In genomic region chr17:38656959-38657823, GRCh38 we compare ENCODE assay signal across 14 cellular contexts. TPM values are rescaled to one million over a fixed set of nuclear protein-coding genes. Genes with fewer than 3 reads are reported as not detected.
DNase-seq lines count a peak whose midpoint lies in the region; ATAC-seq lines count a peak whose summit lies in the region.
"Had no signal": no experiment of that assay in that cellular context is flagged by ENCODE, and none has a peak within 500 bp of the region (broad histone marks: within the 10 kb centered on the region; RNA-seq: fewer than 3 reads in every experiment).

No MANE protein-coding gene starts in this region.

- H3K9me3 Mint-ChIP-seq in activated naive CD8-positive, alpha-beta T cell treated with anti-CD3 and anti-CD28 coated beads, Interleukin-2, amount 50 U/mL, for 24 hours = no peaks in the 10 kb centered on the region

- H3K27me3 ChIP-seq in H7 (ENCODE audit: control insufficient read depth, insufficient read depth, low read length) = no peaks in the 10 kb centered on the region; the same call in 1 of the 2 replicates

- no peak overlapping the region for H3K4me3 ChIP-seq in H7 (ENCODE audit: insufficient read depth, low read depth, low read length)
- H3K4me3 ChIP-seq: thoracic aorta had no signal

- peak overlapping the region; percentile 46 for H3K27ac Mint-ChIP-seq in activated naive CD8-positive, alpha-beta T cell treated with anti-CD3 and anti-CD28 coated beads, Interleukin-2, amount 50 U/mL, for 24 hours
- H3K27ac Mint-ChIP-seq: activated CD8-positive, alpha-beta memory T cell treated with anti-CD3 and anti-CD28 coated beads, Interleukin-2, amount 10 ng/mL, durations not matched to agents 7 days and 5 days; activated naive CD8-positive, alpha-beta T cell had no signal

- H3K27me3 Mint-ChIP-seq in activated naive CD8-positive, alpha-beta T cell treated with anti-CD3 and anti-CD28 coated beads, Interleukin-2, amount 50 U/mL, for 24 hours = peaks cover 9% of the 10 kb centered on the region

- no peaks in the 10 kb centered on the region for H3K36me3 Mint-ChIP-seq in activated naive CD8-positive, alpha-beta T cell treated with anti-CD3 and anti-CD28 coated beads, Interleukin-2, amount 50 U/mL, for 24 hours (ENCODE audit: low read depth)
- H3K36me3 Mint-ChIP-seq: activated CD8-positive, alpha-beta memory T cell treated with anti-CD3 and anti-CD28 coated beads, Interleukin-2, amount 10 ng/mL, durations not matched to agents 7 days and 5 days; activated naive CD8-positive, alpha-beta T cell; CD4-positive, CD25-positive, alpha-beta regulatory T cell had no signal

- peaks cover 38% of the 10 kb centered on the region for H3K4me1 Mint-ChIP-seq in activated naive CD8-positive, alpha-beta T cell treated with anti-CD3 and anti-CD28 coated beads, Interleukin-2, amount 50 U/mL, for 24 hours

- H3K36me3 ChIP-seq in H7 (replicated peaks; ENCODE audit: control insufficient read depth, insufficient read depth, low read length) = no peaks in the 10 kb centered on the region
- H3K36me3 ChIP-seq: thoracic aorta had no signal

- ATAC-seq in activated naive CD8-positive, alpha-beta T cell treated with anti-CD3 and anti-CD28 coated beads, Interleukin-2, amount 50 U/mL, for 24 hours = peak; percentile 20
- ATAC-seq in GM18873 (IDR thresholded peaks at IDR 0.05; ENCODE audit: low FRiP score, unreplicated experiment) (no peak), GM19328 (IDR thresholded peaks at IDR 0.05; ENCODE audit: unreplicated experiment) (no peak), HG03280 (IDR thresholded peaks at IDR 0.05; ENCODE audit: unreplicated experiment) (no peak)
- ATAC-seq: activated CD8-positive, alpha-beta memory T cell treated with anti-CD3 and anti-CD28 coated beads, Interleukin-2, amount 10 ng/mL, durations not matched to agents 7 days and 5 days had no signal

- peak overlapping the region; percentile 48 for H3K4me3 Mint-ChIP-seq in activated naive CD8-positive, alpha-beta T cell treated with anti-CD3 and anti-CD28 coated beads, Interleukin-2, amount 50 U/mL, for 24 hours
- H3K4me3 Mint-ChIP-seq: activated CD8-positive, alpha-beta memory T cell treated with anti-CD3 and anti-CD28 coated beads, Interleukin-2, amount 10 ng/mL, durations not matched to agents 7 days and 5 days; activated naive CD8-positive, alpha-beta T cell; CD4-positive, CD25-positive, alpha-beta regulatory T cell had no signal

- DNase-seq in H7 (peak; percentile 67), hypothalamus (lab: John Stamatoyannopoulos, UW) (peak in 40 of 51 donors; percentile 13 to 84 (median 50)), retina (peak; percentile 54), OCI-M1 (lab: John Stamatoyannopoulos, UW) (no peak)
- no peak for DNase-seq in activated naive CD8-positive, alpha-beta T cell treated with anti-CD3 and anti-CD28 coated beads, Interleukin-2, amount 50 U/mL, for 24 hours
- DNase-seq: activated CD8-positive, alpha-beta memory T cell treated with anti-CD3 and anti-CD28 coated beads, Interleukin-2, amount 10 ng/mL, durations not matched to agents 7 days and 5 days; CD4-positive, CD25-positive, alpha-beta regulatory T cell; NCI-H446 treated with DMSO at 0.1 percent for 48 hours; SIG-M5 had no signal

RNA-seq across cellular contexts. Expression of gene EPOP, which starts 17.6 kb away (rescaled TPM):
- 6.1 and 6.2 TPM in 2 replicates for total RNA-seq in H7 (2014; rRNA removed; shearing (Covaris generic))

RNA-seq across cellular contexts. Expression of gene MLLT6, which starts 47.9 kb away (rescaled TPM):
- 17.8 and 22.1 TPM in 2 replicates for total RNA-seq in H7 (2014; rRNA removed; shearing (Covaris generic))

RNA-seq across cellular contexts. Expression of gene SRCIN1, which starts 51.4 kb away (rescaled TPM):
- total RNA-seq in H7 (2014; rRNA removed; shearing (Covaris generic)) = 2.3 TPM in 2 replicates
- total RNA-seq: CD4-positive, CD25-positive, alpha-beta regulatory T cell; thoracic aorta had no signal

Comparison
In these comparisons a context has a peak if more than half of its experiments do, and no peak if none do; other contexts are left out.
1. DNase-seq: peak in H7 (single experiment), hypothalamus (40 of 51) and retina (single experiment); none in activated naive CD8-positive, alpha-beta T cell treated with anti-CD3 and anti-CD28 coated beads, Interleukin-2, amount 50 U/mL, for 24 hours (single experiment) and OCI-M1 (single experiment).